9 cellular contexts compared by ENCODE assay signal in the genomic region with DNA sequence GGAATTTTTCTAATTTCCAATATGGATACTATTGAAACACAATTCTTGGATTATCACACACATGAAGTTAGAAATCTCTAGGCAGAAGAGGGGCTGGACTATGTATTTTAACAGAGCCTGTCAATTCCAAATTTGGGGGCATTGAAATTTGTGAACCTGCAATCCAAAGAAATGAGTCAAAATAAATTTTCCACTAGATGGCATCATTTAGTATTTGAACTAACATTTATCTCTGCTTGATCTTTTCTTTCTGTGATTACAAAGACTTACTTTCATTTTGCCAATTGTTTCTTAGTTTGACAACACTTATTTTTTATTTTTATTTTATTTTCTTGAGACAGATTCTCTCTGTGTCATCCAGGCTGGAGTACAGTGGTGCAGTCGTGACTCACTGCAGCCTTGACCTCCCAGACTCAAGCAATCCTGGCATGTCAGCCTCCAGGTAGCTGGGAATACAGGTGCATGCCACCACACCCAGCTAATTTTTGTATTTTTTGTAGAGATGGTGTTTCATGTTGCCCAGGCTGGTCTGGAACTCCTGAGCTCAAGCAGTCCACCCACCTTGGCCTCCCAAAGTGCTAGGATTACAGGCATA. TPM values are rescaled to one million over a fixed set of nuclear protein-coding genes. Genes with fewer than 3 reads are reported as not detected.
A peak's percentile ranks its signal among the peaks of the same experiment; 100 is the strongest.
DNase-seq lines count a peak whose midpoint lies in the region; ATAC-seq, FAIRE-seq and TF ChIP-seq lines count a peak whose summit lies in the region.
"Had no signal": no experiment of that assay in that cellular context is flagged by ENCODE, and none has a peak within 500 bp of the region (broad histone marks: within the 10 kb centered on the region; RNA-seq: fewer than 3 reads in every experiment).

No MANE protein-coding gene starts in this region.

- H3K27me3 ChIP-seq in fibroblast of lung (ENCODE audit: control insufficient read depth, insufficient read depth, low read length) = no peaks in the 10 kb centered on the region

- peak in 1 of 2 donors; percentile 14 for TF ChIP-seq CTCF in fibroblast of lung (conservative IDR thresholded peaks at IDR 0.05 in 1 of 2, IDR thresholded peaks at IDR 0.05 in 1 of 2; ENCODE audit: low read depth in 1 of 2, low read length in 2 of 2)

- DNase-seq in G401 (ENCODE audit: low spot score) (peak; percentile 50), RKO (ENCODE audit: low spot score) (peak; percentile 60), fibroblast of lung (ENCODE audit: low read depth in 2 of 2) (peak; percentile 14 to 29), posterior cingulate gyrus (no peak), amniotic stem cell (lab: John Stamatoyannopoulos, UW) (no peak)
- no peak for DNase-seq in activated CD4-positive, alpha-beta T cell treated with anti-CD3 and anti-CD28 coated beads, Interleukin-2, amount 50 U/mL, for 1 hour
- DNase-seq: stimulated activated CD4-positive, alpha-beta T cell treated with anti-CD3 and anti-CD28 coated beads, Interleukin-2, amount 100 ng/mL, for 24 hours had no signal

- peak; percentile 84 for FAIRE-seq in A204.1 (lab: Jason Lieb, UNC)

- no peak for ATAC-seq in GM21360 (IDR thresholded peaks at IDR 0.05; ENCODE audit: unreplicated experiment)

- intact Hi-C loops in posterior cingulate gyrus (cut with DNase I) = loop anchor here (5.0 to 10.0 kb wide), 3 partner anchors 131 to 496 kb away; no protein-coding TSS in a partner anchor

- no peak overlapping the region for H3K27ac ChIP-seq in fibroblast of lung (ENCODE audit: insufficient read depth, low read length)

- H3K4me3 ChIP-seq in fibroblast of lung (replicated peaks in 1 of 4; ENCODE audit: control extremely low read depth in 1 of 4, insufficient read depth in 1 of 4, low read depth in 3 of 4, low read length in 4 of 4) = no peak overlapping the region

- H3K9ac ChIP-seq in fibroblast of lung (ENCODE audit: insufficient read depth, low read length) = no peak overlapping the region

- in situ Hi-C loops in G401 (cut with HindIII; ENCODE audit: low sequenced_read_pairs) = no loop called here

- no peaks in the 10 kb centered on the region for H3K9me3 ChIP-seq in fibroblast of lung (ENCODE audit: control insufficient read depth, insufficient read depth, low read depth, low read length)

- peaks cover 9% of the 10 kb centered on the region for H3K4me1 ChIP-seq in fibroblast of lung (ENCODE audit: control insufficient read depth, extremely low read depth, insufficient read depth, low read length)

- no peak overlapping the region for H2AFZ ChIP-seq in fibroblast of lung (ENCODE audit: low read length)

- peaks cover 2% of the 10 kb centered on the region for H3K36me3 ChIP-seq in fibroblast of lung (ENCODE audit: control insufficient read depth, insufficient read depth, low read length)

- peaks cover 26% of the 10 kb centered on the region for H3K79me2 ChIP-seq in fibroblast of lung (ENCODE audit: control insufficient read depth, insufficient read depth, low read length)

- no peaks in the 10 kb centered on the region for H4K20me1 ChIP-seq in fibroblast of lung (ENCODE audit: control insufficient read depth, extremely low read depth, insufficient read depth, low read length)

- peak overlapping the region; percentile 32 for H3K4me2 ChIP-seq in fibroblast of lung (ENCODE audit: extremely low read depth, insufficient read depth, low read length)

RNA-seq across cellular contexts. Expression of a gene that starts 2.7 kb away (rescaled TPM):
- total RNA-seq in G401 (2014; rRNA removed; shearing (Covaris generic)) = 177 and 198 TPM in 2 replicates
- total RNA-seq in fibroblast of lung = 98.1 and 102 TPM in 2 replicates
- polyA plus RNA-seq in fibroblast of lung = 82.2 and 91.3 TPM in 2 replicates
- 86.4 and 90.3 TPM in 2 replicates for polyA plus RNA-seq in fibroblast of lung (2012)
- 7.7 and 7.9 TPM in 2 replicates for polyA minus RNA-seq in fibroblast of lung (ENCODE audit: low replicate concordance)

Comparison
In these comparisons a context has a peak if more than half of its experiments do, and no peak if none do; other contexts are left out.
1. DNase-seq: peak in G401 (single experiment), RKO (single experiment) and fibroblast of lung (2 of 2); none in posterior cingulate gyrus (0 of 10), activated CD4-positive, alpha-beta T cell treated with anti-CD3 and anti-CD28 coated beads, Interleukin-2, amount 50 U/mL, for 1 hour (single experiment) and amniotic stem cell (single experiment).